Comparison of ENCODE assay signal across 8 cellular contexts in genomic region chrX:130109429-130110378, GRCh38. TPM values are rescaled to one million over a fixed set of nuclear protein-coding genes. Genes with fewer than 3 reads are reported as not detected.
A peak's percentile ranks its signal among the peaks of the same experiment; 100 is the strongest.
DNase-seq lines count a peak whose midpoint lies in the region; ATAC-seq and TF ChIP-seq lines count a peak whose summit lies in the region.

No MANE protein-coding gene starts in this region.

- H3K9me3 Mint-ChIP-seq in T-helper 2 cell treated with Interferon-gamma antibody and Interleukin-4, amounts not matched to agents 5 μg/mL and 100 μg/mL, for 36 hours, result no peaks in the 10 kb centered on the region
- no peaks in the 10 kb centered on the region for H3K9me3 Mint-ChIP-seq in progenitor cell of endocrine pancreas (ENCODE audit: low read depth)

- peaks cover 24% of the 10 kb centered on the region for H3K4me1 Mint-ChIP-seq in T-helper 2 cell treated with Interferon-gamma antibody and Interleukin-4, amounts not matched to agents 5 μg/mL and 100 μg/mL, for 36 hours (ENCODE audit: low read depth)
- peaks cover 13% of the 10 kb centered on the region for H3K4me1 Mint-ChIP-seq in progenitor cell of endocrine pancreas (ENCODE audit: low read depth)

- 0 out of 2 replicates have a peak overlapping the region, but pooled peaks have one; percentile 26 for H2AFZ ChIP-seq in DND-41 (ENCODE audit: low read depth, low read length)

- TF ChIP-seq CTCF in DND-41 (IDR thresholded peaks at IDR 0.05; ENCODE audit: borderline replicate concordance, extremely low read depth, low read length, poor library complexity, severe bottlenecking) (no peak), progenitor cell of endocrine pancreas (IDR thresholded peaks at IDR 0.05; ENCODE audit: unreplicated experiment) (no peak)

- no peaks in the 10 kb centered on the region for H3K79me2 ChIP-seq in DND-41 (ENCODE audit: insufficient read depth, low read length)

- H3K4me3 ChIP-seq in DND-41 (ENCODE audit: low read depth in 1 of 2, low read length in 2 of 2), result peak overlapping the region in 1 of 2 experiments; percentile 58; a peak in 3 of 4 replicates

- H3K27me3 Mint-ChIP-seq in T-helper 2 cell treated with Interferon-gamma antibody and Interleukin-4, amounts not matched to agents 5 μg/mL and 100 μg/mL, for 36 hours (ENCODE audit: low read depth), result no peaks in the 10 kb centered on the region
- peaks cover 20% of the 10 kb centered on the region for H3K27me3 Mint-ChIP-seq in progenitor cell of endocrine pancreas

- no peaks in the 10 kb centered on the region for H3K36me3 ChIP-seq in DND-41 (ENCODE audit: insufficient read depth, low read length)

- no peaks in the 10 kb centered on the region for H4K20me1 ChIP-seq in DND-41 (ENCODE audit: insufficient read depth, low read length)

- H3K9ac ChIP-seq in DND-41 (ENCODE audit: low read depth, low read length), result peak overlapping the region; percentile 65

- H3K27me3 ChIP-seq in DND-41 (ENCODE audit: insufficient read depth, low read length, poor library complexity), result no peaks in the 10 kb centered on the region

- ATAC-seq in DND-41 (ENCODE audit: insufficient read depth, low read depth) (no peak; the same call in 2 of the 3 replicates), HG02588 (IDR thresholded peaks at IDR 0.05; ENCODE audit: unreplicated experiment) (peak; percentile 7), GM18868 (IDR thresholded peaks at IDR 0.05; ENCODE audit: unreplicated experiment) (no peak)

- peak overlapping the region; percentile 94 for H3K4me3 Mint-ChIP-seq in T-helper 2 cell treated with Interferon-gamma antibody and Interleukin-4, amounts not matched to agents 5 μg/mL and 100 μg/mL, for 36 hours
- peak overlapping the region; percentile 64 for H3K4me3 Mint-ChIP-seq in progenitor cell of endocrine pancreas (ENCODE audit: low read depth)

- H3K9me3 ChIP-seq in DND-41 (ENCODE audit: insufficient read depth, low read length, severe bottlenecking), result no peaks in the 10 kb centered on the region

- H3K27ac ChIP-seq in DND-41 (ENCODE audit: low read length), result no peak overlapping the region

- peak overlapping the region; percentile 87 for H3K27ac Mint-ChIP-seq in T-helper 2 cell treated with Interferon-gamma antibody and Interleukin-4, amounts not matched to agents 5 μg/mL and 100 μg/mL, for 36 hours
- peak overlapping the region; percentile 26 for H3K27ac Mint-ChIP-seq in progenitor cell of endocrine pancreas

- no peak for DNase-seq in DND-41
- no peak for DNase-seq in T-helper 2 cell treated with Interferon-gamma antibody and Interleukin-4, amounts not matched to agents 5 μg/mL and 100 μg/mL, for 36 hours (ENCODE audit: low spot score)
- DNase-seq in fibroblast of peridontal ligament (ENCODE audit: extremely low read depth), result peak; percentile 33
- no peak for DNase-seq in progenitor cell of endocrine pancreas (ENCODE audit: low spot score, unreplicated experiment)
- no peak for DNase-seq in NCI-H2029 (lab: John Stamatoyannopoulos, UW)
- no peak for DNase-seq in KG1 (lab: John Stamatoyannopoulos, UW)

- H3K4me1 ChIP-seq in DND-41 (ENCODE audit: insufficient read depth, low read length), result peaks cover 26% of the 10 kb centered on the region

- H3K36me3 Mint-ChIP-seq in T-helper 2 cell treated with Interferon-gamma antibody and Interleukin-4, amounts not matched to agents 5 μg/mL and 100 μg/mL, for 36 hours (ENCODE audit: low read depth), result peaks cover 7% of the 10 kb centered on the region
- no peaks in the 10 kb centered on the region for H3K36me3 Mint-ChIP-seq in progenitor cell of endocrine pancreas (ENCODE audit: insufficient read depth)

- peak overlapping the region; percentile 61 for H3K4me2 ChIP-seq in DND-41 (ENCODE audit: insufficient read depth, low read length)

RNA-seq across cellular contexts. Expression of gene ELF4, which starts 0.6 kb away (rescaled TPM):
- total RNA-seq in progenitor cell of endocrine pancreas, result 4.8 and 6.2 TPM in 2 replicates

RNA-seq across cellular contexts. Expression of gene AIFM1, which starts 55.9 kb away (rescaled TPM):
- 35.2 and 35.5 TPM in 2 replicates for total RNA-seq in progenitor cell of endocrine pancreas
